ENCODE assay signal across 14 cellular contexts in genomic region chr13:64278493-64278892, GRCh38.
DNase-seq lines count a peak whose midpoint lies in the region; ATAC-seq and TF ChIP-seq lines count a peak whose summit lies in the region.
"Had no signal": no experiment of that assay in that cellular context is flagged by ENCODE, and none has a peak within 500 bp of the region (broad histone marks: within the 10 kb centered on the region; RNA-seq: fewer than 3 reads in every experiment).

No MANE protein-coding gene starts in this region.

- H3K4me3 ChIP-seq in kidney epithelial cell (ENCODE audit: low read depth, low read length), result no peak overlapping the region
- H3K4me3 ChIP-seq: lung, uterus had no signal

- DNase-seq in AG08395 (ENCODE audit: low spot score) (peak; percentile 2), M059J (ENCODE audit: low read depth) (peak; percentile 42), astrocyte of the hippocampus (ENCODE audit: low read depth, low spot score) (peak; percentile 54), kidney epithelial cell (ENCODE audit: low read depth) (peak; percentile 32), islet precursor cell (no peak), Ammon's horn (ENCODE audit: low spot score) (no peak)
- DNase-seq in stimulated activated naive B cell treated with anti-CD40 and anti-IgM and Interleukin-4, amounts not matched to agents 10 μg/mL and 1 μg/mL and 100 μg/mL, for 72 hours, result no peak
- DNase-seq: dermis blood vessel endothelial cell; NCI-H146; stimulated activated naive CD8-positive, alpha-beta T cell treated with anti-CD3 and anti-CD28 coated beads, Interleukin-15, Interleukin-2, amounts not matched to agents 100 U/mL and 50 U/mL, for 24 hours; T-helper 17 cell; uterus had no signal

- no peak for ATAC-seq in stimulated activated naive B cell treated with anti-CD40 and anti-IgM and Interleukin-4, amounts not matched to agents 10 μg/mL and 1 μg/mL and 100 μg/mL, for 72 hours (replicated peaks)
- ATAC-seq in GM18517 (IDR thresholded peaks at IDR 0.05; ENCODE audit: unreplicated experiment), result no peak
- ATAC-seq: stimulated activated naive CD8-positive, alpha-beta T cell treated with anti-CD3 and anti-CD28 coated beads, Interleukin-15, Interleukin-2, amounts not matched to agents 100 U/mL and 50 U/mL, for 24 hours; T-helper 17 cell had no signal

- H3K27me3 ChIP-seq in kidney epithelial cell (ENCODE audit: control insufficient read depth, insufficient read depth, low read length), result no peaks in the 10 kb centered on the region
- H3K27me3 ChIP-seq: uterus had no signal

- H3K36me3 Mint-ChIP-seq in stimulated activated naive B cell treated with anti-CD40 and anti-IgM and Interleukin-4, amounts not matched to agents 10 μg/mL and 1 μg/mL and 100 μg/mL, for 72 hours, result no peaks in the 10 kb centered on the region

- no peak overlapping the region for H3K4me3 Mint-ChIP-seq in stimulated activated naive B cell treated with anti-CD40 and anti-IgM and Interleukin-4, amounts not matched to agents 10 μg/mL and 1 μg/mL and 100 μg/mL, for 72 hours
- H3K4me3 Mint-ChIP-seq: T-helper 17 cell had no signal

- no peak overlapping the region for H3K27ac Mint-ChIP-seq in stimulated activated naive B cell treated with anti-CD40 and anti-IgM and Interleukin-4, amounts not matched to agents 10 μg/mL and 1 μg/mL and 100 μg/mL, for 72 hours
- H3K27ac Mint-ChIP-seq: T-helper 17 cell had no signal

- no peaks in the 10 kb centered on the region for H3K27me3 Mint-ChIP-seq in stimulated activated naive B cell treated with anti-CD40 and anti-IgM and Interleukin-4, amounts not matched to agents 10 μg/mL and 1 μg/mL and 100 μg/mL, for 72 hours
- H3K27me3 Mint-ChIP-seq: T-helper 17 cell had no signal

- H3K9me3 Mint-ChIP-seq in stimulated activated naive B cell treated with anti-CD40 and anti-IgM and Interleukin-4, amounts not matched to agents 10 μg/mL and 1 μg/mL and 100 μg/mL, for 72 hours, result peaks cover 4 to 8% of the 10 kb centered on the region in 2 donors

- H3K36me3 ChIP-seq in kidney epithelial cell (ENCODE audit: control insufficient read depth, insufficient read depth, low read length), result no peaks in the 10 kb centered on the region

- no peaks in the 10 kb centered on the region for H3K4me1 Mint-ChIP-seq in stimulated activated naive B cell treated with anti-CD40 and anti-IgM and Interleukin-4, amounts not matched to agents 10 μg/mL and 1 μg/mL and 100 μg/mL, for 72 hours
- H3K4me1 Mint-ChIP-seq: T-helper 17 cell had no signal

- no peak for TF ChIP-seq CTCF in kidney epithelial cell (IDR thresholded peaks at IDR 0.05; ENCODE audit: insufficient read depth, low read length, poor library complexity, severe bottlenecking)

Comparison
In these comparisons a context has a peak if more than half of its experiments do, and no peak if none do; other contexts are left out.
1. DNase-seq: peak in AG08395 (single experiment), M059J (single experiment), astrocyte of the hippocampus (single experiment) and kidney epithelial cell (single experiment); none in stimulated activated naive B cell treated with anti-CD40 and anti-IgM and Interleukin-4, amounts not matched to agents 10 μg/mL and 1 μg/mL and 100 μg/mL, for 72 hours (single experiment), islet precursor cell (single experiment) and Ammon's horn (single experiment).